Comparison of ENCODE assay signal across 21 cellular contexts in the genomic region with DNA sequence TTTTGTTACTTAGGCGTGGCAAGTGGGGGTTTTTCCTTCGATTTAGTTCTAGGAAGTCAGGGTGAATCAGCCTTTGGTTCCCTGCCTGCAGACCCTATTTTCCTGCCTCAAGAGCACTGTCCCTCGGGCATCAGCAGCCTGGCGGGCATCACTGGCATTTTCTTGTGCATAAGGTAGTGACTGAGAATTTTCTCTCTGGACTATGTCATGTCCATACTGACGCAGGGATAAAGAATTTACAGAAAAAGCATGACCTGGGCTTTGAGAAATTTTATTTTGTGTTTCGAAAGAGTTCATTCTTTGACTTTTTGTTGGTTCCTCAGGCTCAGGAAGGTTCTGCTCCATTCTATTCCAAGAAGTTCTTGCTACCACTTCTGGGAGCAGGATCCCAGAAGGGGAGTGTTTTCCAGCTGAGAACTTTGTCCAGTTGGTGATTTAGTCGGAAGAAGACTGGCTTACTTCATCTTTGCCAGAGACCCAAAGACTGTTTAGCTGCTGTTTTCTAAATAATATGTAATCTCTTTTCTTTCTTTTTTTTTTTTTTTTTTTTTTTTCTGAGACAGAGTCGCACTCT.
DNase-seq lines count a peak whose midpoint lies in the region; ATAC-seq and TF ChIP-seq lines count a peak whose summit lies in the region.
"Had no signal": no experiment of that assay in that cellular context is flagged by ENCODE, and none has a peak within 500 bp of the region (broad histone marks: within the 10 kb centered on the region; RNA-seq: fewer than 3 reads in every experiment).

No MANE protein-coding gene starts in this region.

- CTCF ChIA-PET in MCF 10A (lab: Yijun Ruan, JAX), result no interaction called here

- TF ChIP-seq POLR2A in breast epithelium (IDR thresholded peaks at IDR 0.05), result no peak

- DNase-seq in MCF 10A (ENCODE audit: unreplicated experiment) (peak; percentile 16), breast epithelium (ENCODE audit: low spot score in 2 of 2) (no peak), ELR (ENCODE audit: low read depth) (peak; percentile 79), cardiac fibroblast (ENCODE audit: low read depth in 2 of 2) (peak; percentile 28 to 68), osteoblast (ENCODE audit: insufficient read length, low spot score, missing footprints) (no peak), psoas muscle (no peak)
- no peak for DNase-seq in activated naive CD8-positive, alpha-beta T cell treated with anti-CD3 and anti-CD28 coated beads for 36 hours
- DNase-seq: 8988T; CD8-positive, alpha-beta memory T cell; DMS79; GDM1; NCI-H1048; NCI-H1436 treated with DMSO at 0.1 percent for 48 hours; NCI-H2081; NCI-H510A treated with DMSO at 0.1 percent for 48 hours; PC-9 had no signal

- H3K4me3 ChIP-seq in breast epithelium (no peak overlapping the region), cardiac fibroblast (replicated peaks in 1 of 2; ENCODE audit: low read depth in 2 of 2, low read length in 2 of 2) (no peak overlapping the region), osteoblast (ENCODE audit: insufficient read depth, low read length) (no peak overlapping the region), psoas muscle (no peak overlapping the region)
- H3K4me3 ChIP-seq: BLaER1, GM12878, HAP-1, PC-9 had no signal

- H3K27me3 Mint-ChIP-seq in MCF 10A (ENCODE audit: insufficient read depth, unreplicated experiment), result no peaks in the 10 kb centered on the region
- no peaks in the 10 kb centered on the region for H3K27me3 Mint-ChIP-seq in activated naive CD8-positive, alpha-beta T cell treated with anti-CD3 and anti-CD28 coated beads for 36 hours
- H3K27me3 Mint-ChIP-seq: CD8-positive, alpha-beta memory T cell had no signal

- no peak overlapping the region for H2AFZ ChIP-seq in osteoblast (ENCODE audit: low read length)
- H2AFZ ChIP-seq: PC-9 had no signal

- peaks cover 11% of the 10 kb centered on the region for H4K20me1 ChIP-seq in osteoblast (ENCODE audit: insufficient read depth, low read length)

- no TSS peak for BruUV-seq in MCF 10A (replicated peaks; lab: Mats Ljungman, UMichigan)

- no peak overlapping the region for H3K27ac Mint-ChIP-seq in MCF 10A (ENCODE audit: low read depth, unreplicated experiment)
- H3K27ac Mint-ChIP-seq in activated naive CD8-positive, alpha-beta T cell treated with anti-CD3 and anti-CD28 coated beads for 36 hours, result no peak overlapping the region

- H3K27me3 ChIP-seq in breast epithelium (no peaks in the 10 kb centered on the region), osteoblast (ENCODE audit: insufficient read depth, low read length) (no peaks in the 10 kb centered on the region), psoas muscle (ENCODE audit: insufficient read depth in 3 of 3, low read length in 2 of 3) (no peaks in the 10 kb centered on the region)
- H3K27me3 ChIP-seq: BLaER1 had no signal

- no peaks in the 10 kb centered on the region for H3K79me2 ChIP-seq in osteoblast (ENCODE audit: insufficient read depth, low read length)

- ATAC-seq in HG02623 (IDR thresholded peaks at IDR 0.05; ENCODE audit: unreplicated experiment), result no peak
- no peak for ATAC-seq in psoas muscle
- ATAC-seq: GM12878 had no signal

- H3K9me3 ChIP-seq in breast epithelium (peaks cover 6 to 10% of the 10 kb centered on the region in 2 donors), osteoblast (ENCODE audit: low read depth, low read length) (peaks cover 2% of the 10 kb centered on the region), psoas muscle (no peaks in the 10 kb centered on the region)
- H3K9me3 ChIP-seq: HAP-1 had no signal

- no peaks in the 10 kb centered on the region for H3K4me1 Mint-ChIP-seq in MCF 10A (ENCODE audit: insufficient read depth, unreplicated experiment)
- H3K4me1 Mint-ChIP-seq in activated naive CD8-positive, alpha-beta T cell treated with anti-CD3 and anti-CD28 coated beads for 36 hours, result peaks cover 4% of the 10 kb centered on the region

- H3K27ac ChIP-seq in breast epithelium, result no peak overlapping the region
- H3K27ac ChIP-seq in osteoblast (ENCODE audit: low read depth, low read length), result peak overlapping the region; percentile 50
- H3K27ac ChIP-seq in psoas muscle, result no peak overlapping the region
- H3K27ac ChIP-seq: BLaER1, KMS-11, PC-9 had no signal

- H3K4me3 Mint-ChIP-seq in MCF 10A (ENCODE audit: unreplicated experiment), result no peak overlapping the region
- no peak overlapping the region for H3K4me3 Mint-ChIP-seq in activated naive CD8-positive, alpha-beta T cell treated with anti-CD3 and anti-CD28 coated beads for 36 hours
- H3K4me3 Mint-ChIP-seq: CD8-positive, alpha-beta memory T cell had no signal

- intact Hi-C loops in MCF 10A (cut with micrococcal nuclease), result no loop called here
- intact Hi-C loops in breast epithelium (cut with DNase I; ENCODE audit: low total_unique reads), result no loop called here
- intact Hi-C loops in psoas muscle (cut with DNase I), result no loop called here

- H3K9me3 Mint-ChIP-seq in MCF 10A (ENCODE audit: unreplicated experiment), result no peaks in the 10 kb centered on the region
- H3K9me3 Mint-ChIP-seq in activated naive CD8-positive, alpha-beta T cell treated with anti-CD3 and anti-CD28 coated beads for 36 hours, result peaks cover 9% of the 10 kb centered on the region

- H3K4me2 ChIP-seq in osteoblast (ENCODE audit: insufficient read depth, low read length), result no peak overlapping the region
- H3K4me2 ChIP-seq: BLaER1, KMS-11, PC-9 had no signal

- no peaks in the 10 kb centered on the region for H3K36me3 ChIP-seq in breast epithelium
- H3K36me3 ChIP-seq in osteoblast (ENCODE audit: insufficient read depth, low read length), result peaks cover 9% of the 10 kb centered on the region
- H3K36me3 ChIP-seq in psoas muscle (ENCODE audit: insufficient read depth in 1 of 2, low read depth in 1 of 2), result peaks cover 0 to 35% of the 10 kb centered on the region in 2 donors

- TF ChIP-seq CTCF in MCF 10A (IDR thresholded peaks at IDR 0.05; ENCODE audit: unreplicated experiment), result no peak
- no peak for TF ChIP-seq CTCF in breast epithelium (IDR thresholded peaks at IDR 0.05)
- no peak for TF ChIP-seq CTCF in cardiac fibroblast (IDR thresholded peaks at IDR 0.05; ENCODE audit: low read depth, low read length)
- TF ChIP-seq CTCF in osteoblast (IDR thresholded peaks at IDR 0.05; ENCODE audit: extremely low read depth, low read depth, low read length), result no peak
- no peak for TF ChIP-seq CTCF in psoas muscle (IDR thresholded peaks at IDR 0.05)

- H3K4me1 ChIP-seq in breast epithelium (no peaks in the 10 kb centered on the region), osteoblast (ENCODE audit: insufficient read depth, low read length) (peaks cover 8% of the 10 kb centered on the region), psoas muscle (no peaks in the 10 kb centered on the region)
- H3K4me1 ChIP-seq: HAP-1 had no signal

- WGBS in psoas muscle, 3 donors, result 85 to 89% (median 87%) methylated on average over 8 of the region's 8 CpGs

- peaks cover 29% of the 10 kb centered on the region for H3K36me3 Mint-ChIP-seq in MCF 10A (ENCODE audit: insufficient read depth, unreplicated experiment)
- peaks cover 39% of the 10 kb centered on the region for H3K36me3 Mint-ChIP-seq in activated naive CD8-positive, alpha-beta T cell treated with anti-CD3 and anti-CD28 coated beads for 36 hours

- POLR2A ChIA-PET in MCF 10A (lab: Yijun Ruan, JAX), result no interaction called here

Comparison
In these comparisons a context has a peak if more than half of its experiments do, and no peak if none do; other contexts are left out.
1. DNase-seq: peak in MCF 10A (single experiment), ELR (single experiment) and cardiac fibroblast (2 of 2); none in breast epithelium (0 of 2), osteoblast (single experiment), psoas muscle (0 of 2) and activated naive CD8-positive, alpha-beta T cell treated with anti-CD3 and anti-CD28 coated beads for 36 hours (single experiment).